Comparison of ENCODE assay signal across 20 cellular contexts in genomic region chr11:61911124-61911700, GRCh38. TPM values are rescaled to one million over a fixed set of nuclear protein-coding genes. Genes with fewer than 3 reads are reported as not detected.
DNase-seq lines count a peak whose midpoint lies in the region; ATAC-seq and TF ChIP-seq lines count a peak whose summit lies in the region.
"Had no signal": no experiment of that assay in that cellular context is flagged by ENCODE, and none has a peak within 500 bp of the region (broad histone marks: within the 10 kb centered on the region; RNA-seq: fewer than 3 reads in every experiment).

No MANE protein-coding gene starts in this region.

- H3K36me3 ChIP-seq in right atrium auricular region (peaks cover 19% of the 10 kb centered on the region), esophagus muscularis mucosa (peaks cover 10 to 19% (median 16%) of the 10 kb centered on the region in 4 donors), ovary (no peaks in the 10 kb centered on the region), vagina (peaks cover 0 to 3% of the 10 kb centered on the region in 2 donors), A673 (ENCODE audit: insufficient read depth, low read length, poor library complexity, severe bottlenecking) (peaks cover 4% of the 10 kb centered on the region)

- no peak for TF ChIP-seq CTCF in right atrium auricular region (IDR thresholded peaks at IDR 0.05)
- TF ChIP-seq CTCF in esophagus muscularis mucosa (IDR thresholded peaks at IDR 0.05) = no peak
- TF ChIP-seq CTCF in ovary (IDR thresholded peaks at IDR 0.05) = no peak
- no peak for TF ChIP-seq CTCF in vagina (IDR thresholded peaks at IDR 0.05)
- TF ChIP-seq CTCF in A673 (conservative IDR thresholded peaks at IDR 0.05; ENCODE audit: low read depth, low read length) = no peak

- no peak for TF ChIP-seq POLR2A in esophagus muscularis mucosa (IDR thresholded peaks at IDR 0.05; ENCODE audit: low read depth)
- no peak for TF ChIP-seq POLR2A in ovary (IDR thresholded peaks at IDR 0.05)
- TF ChIP-seq POLR2A in vagina (IDR thresholded peaks at IDR 0.05) = no peak

- intact Hi-C loops in Right ventricle myocardium superior (cut with DNase I) = no loop called here
- intact Hi-C loops in esophagus muscularis mucosa (cut with DNase I) = no loop called here
- intact Hi-C loops in ovary (cut with DNase I) = no loop called here
- intact Hi-C loops in vagina (cut with DNase I) = no loop called here
- intact Hi-C loops in A673 (cut with micrococcal nuclease; ENCODE audit: unreplicated experiment) = no loop called here

- TF ChIP-seq EP300 in esophagus muscularis mucosa (IDR thresholded peaks at IDR 0.05) = no peak
- TF ChIP-seq EP300 in ovary (IDR thresholded peaks at IDR 0.05) = no peak

- WGBS in esophagus muscularis mucosa = 84% methylated on average over 6 of the region's 7 CpGs
- WGBS in ovary, 3 donors = 25 to 42% (median 32%) methylated on average over 7 of the region's 7 CpGs

- no peak for DNase-seq in right atrium auricular region (ENCODE audit: low spot score)
- no peak for DNase-seq in Right ventricle myocardium superior
- DNase-seq in esophagus muscularis mucosa (ENCODE audit: extremely low spot score) = no peak
- peak in 1 of 5 donors; percentile 26 for DNase-seq in ovary
- DNase-seq in vagina (ENCODE audit: extremely low spot score in 2 of 2) = no peak
- no peak for DNase-seq in A673 (ENCODE audit: low spot score)
- no peak for DNase-seq in central memory CD4-positive, alpha-beta T cell
- DNase-seq: ACHN; CD4-positive, alpha-beta memory T cell; DMS79; NCI-H1048; NCI-H1694 treated with DMSO at 0.1 percent for 48 hours; NCI-H345; NCI-H69; NK-92 treated with Interleukin-12 subunit alpha and Interleukin-12 subunit beta, amount 100 ng/mL, for 24 hours; OCI-M1 had no signal

- ATAC-seq in Right ventricle myocardium superior (ENCODE audit: poor library complexity) (no peak), HG02852 (IDR thresholded peaks at IDR 0.05; ENCODE audit: unreplicated experiment) (no peak)
- ATAC-seq: GM12878, HCT116 had no signal

- H3K27me3 ChIP-seq in right atrium auricular region (no peaks in the 10 kb centered on the region), esophagus muscularis mucosa (no peaks in the 10 kb centered on the region), ovary (no peaks in the 10 kb centered on the region), vagina (no peaks in the 10 kb centered on the region), A673 (replicated peaks; ENCODE audit: insufficient read depth, low read depth, low read length, poor library complexity) (no peaks in the 10 kb centered on the region)

- no TSS peak for BruUV-seq in A673 (replicated peaks; lab: Mats Ljungman, UMichigan)

- H3K4me1 ChIP-seq in right atrium auricular region (peaks cover 0 to 43% of the 10 kb centered on the region in 2 donors), esophagus muscularis mucosa (peaks cover 11 to 81% (median 77%) of the 10 kb centered on the region in 4 donors), ovary (ENCODE audit: insufficient read depth) (peaks cover 46% of the 10 kb centered on the region), vagina (peaks cover 74% of the 10 kb centered on the region), A673 (ENCODE audit: insufficient read depth, low read length, poor library complexity, severe bottlenecking) (no peaks in the 10 kb centered on the region)

- H3K4me3 ChIP-seq in right atrium auricular region = no peak overlapping the region
- H3K4me3 ChIP-seq in esophagus muscularis mucosa = no peak overlapping the region
- no peak overlapping the region for H3K4me3 ChIP-seq in ovary
- H3K4me3 ChIP-seq in vagina = no peak overlapping the region
- no peak overlapping the region for H3K4me3 ChIP-seq in A673 (ENCODE audit: low read depth, low read length, poor library complexity, severe bottlenecking)
- H3K4me3 ChIP-seq: GM12878 had no signal

- H3K27ac ChIP-seq in right atrium auricular region (peak overlapping the region; percentile 31 to 40), esophagus muscularis mucosa (replicated peaks in 1 of 4) (peak overlapping the region in 3 of 4 donors; percentile 23 to 57 (median 33)), ovary (peak overlapping the region; percentile 26 to 71), vagina (peak overlapping the region; percentile 71), A673 (ENCODE audit: low read depth, low read length, poor library complexity, severe bottlenecking) (no peak overlapping the region)
- H3K27ac ChIP-seq: RWPE1 had no signal

- CTCF ChIA-PET in A673 (lab: Charles Lee) = no interaction called here

- H3K9me3 ChIP-seq in right atrium auricular region (no peaks in the 10 kb centered on the region), esophagus muscularis mucosa (no peaks in the 10 kb centered on the region), ovary (no peaks in the 10 kb centered on the region), vagina (no peaks in the 10 kb centered on the region), A673 (ENCODE audit: low read depth, low read length, poor library complexity, severe bottlenecking) (no peaks in the 10 kb centered on the region)

- POLR2A ChIA-PET in A673 (lab: Charles Lee; ENCODE audit: low non-redundant PET) = no interaction called here

RNA-seq across cellular contexts. Expression of gene RAB3IL1, which starts 6.2 kb away (rescaled TPM):
- total RNA-seq in right atrium auricular region = 10 to 100 TPM in 1 of 2 donors, 1 to 10 TPM in 1; 4.3 to 16.8 TPM
- 10.8 TPM for total RNA-seq in Right ventricle myocardium superior
- total RNA-seq in esophagus muscularis mucosa = 10 to 100 TPM; 14.0 to 31.5 (median 14.2) TPM
- total RNA-seq in ovary = 10 to 100 TPM; 14.1 to 90.0 (median 53.8) TPM
- polyA plus RNA-seq in ovary = 10 to 100 TPM in 1 of 2 donors, 1 to 10 TPM in 1; 4.5 to 42.8 TPM
- 32.2 TPM for total RNA-seq in vagina
- total RNA-seq in A673 (2021) = 21.9 and 26.9 TPM in 2 replicates
- total RNA-seq: GM12878 had no signal
- polyA plus RNA-seq: CD4-positive, alpha-beta memory T cell had no signal

RNA-seq across cellular contexts. Expression of gene FADS3, which starts 19.9 kb away (rescaled TPM):
- total RNA-seq in right atrium auricular region (10 to 100 TPM; 48.7 to 93.0 TPM), Right ventricle myocardium superior (76.0 TPM), esophagus muscularis mucosa (100 to 1,000 TPM in 1 of 4 donors, 10 to 100 TPM in 3; 42.4 to 103 (median 57.8) TPM), ovary (10 to 100 TPM; 21.9 to 85.8 (median 41.3) TPM), vagina (41.5 TPM), A673 (2021) (23.3 and 28.1 TPM in 2 replicates)
- polyA plus RNA-seq in ovary = 10 to 100 TPM; 10.6 to 52.3 TPM

RNA-seq across cellular contexts. Expression of gene BEST1, which starts 38.9 kb away (rescaled TPM):
- total RNA-seq in right atrium auricular region = 1 to 10 TPM; 1.3 to 4.7 TPM
- 1.3 TPM for total RNA-seq in Right ventricle myocardium superior
- 1 to 10 TPM; 2.2 to 5.0 (median 4.3) TPM for total RNA-seq in esophagus muscularis mucosa
- 10 to 100 TPM in 1 of 7 donors, 1 to 10 TPM in 6; 1.0 to 17.8 (median 6.1) TPM for total RNA-seq in ovary
- 1 to 10 TPM; 3.5 to 4.0 TPM for polyA plus RNA-seq in ovary
- total RNA-seq in vagina = 4.4 TPM
- total RNA-seq in A673 (2021) = 5.3 and 8.6 TPM in 2 replicates

RNA-seq across cellular contexts. Expression of gene FTH1, which starts 56.2 kb away (rescaled TPM):
- 1,000 to 10,000 TPM; 2,265 to 2,787 TPM for total RNA-seq in right atrium auricular region
- total RNA-seq in Right ventricle myocardium superior = 2,228 TPM
- 1,000 to 10,000 TPM; 1,795 to 3,027 (median 2,719) TPM for total RNA-seq in esophagus muscularis mucosa
- 1,000 to 10,000 TPM; 1,118 to 2,442 (median 2,118) TPM for total RNA-seq in ovary
- 1,000 to 10,000 TPM; 2,228 to 5,649 TPM for polyA plus RNA-seq in ovary
- 2,421 TPM for total RNA-seq in vagina
- 2,291 and 2,484 TPM in 2 replicates for total RNA-seq in A673 (2021)
